In the genomic region with DNA sequence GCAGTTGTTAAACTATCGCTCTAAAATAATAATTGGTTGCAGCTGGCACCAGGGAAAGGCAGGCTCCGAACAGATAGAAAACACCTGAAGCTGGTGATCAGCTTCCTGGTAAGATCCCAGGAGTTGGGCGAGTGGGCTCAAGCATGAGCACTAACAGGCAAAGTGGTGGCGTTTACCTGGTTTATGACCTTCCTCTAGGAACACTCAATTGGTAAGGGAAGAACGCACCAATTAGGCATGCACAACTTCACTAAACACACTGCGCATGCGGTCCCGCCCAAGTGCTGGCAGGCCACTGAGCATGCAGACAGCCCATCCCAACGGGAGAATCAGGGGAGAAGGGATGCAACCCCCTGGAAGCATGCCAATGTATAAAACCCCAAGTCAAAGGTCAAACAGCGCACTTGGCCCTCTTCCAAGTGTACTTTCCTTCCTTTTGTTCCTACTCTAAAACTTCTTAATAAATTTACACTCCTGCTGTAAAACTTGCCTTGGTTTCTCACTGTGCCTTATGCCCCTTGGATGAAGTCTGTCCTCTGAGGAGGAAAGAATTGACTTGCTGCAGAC, we compare ENCODE assay signal across 1 cellular context.
TF ChIP-seq lines count a peak whose summit lies in the region.

No MANE protein-coding gene starts in this region.

TF ChIP-seq in GM23338, 12 proteins besides CTCF, POLR2A, EP300 and RAD21 (continued from another document):
- TF ChIP-seq, protein P1, sequence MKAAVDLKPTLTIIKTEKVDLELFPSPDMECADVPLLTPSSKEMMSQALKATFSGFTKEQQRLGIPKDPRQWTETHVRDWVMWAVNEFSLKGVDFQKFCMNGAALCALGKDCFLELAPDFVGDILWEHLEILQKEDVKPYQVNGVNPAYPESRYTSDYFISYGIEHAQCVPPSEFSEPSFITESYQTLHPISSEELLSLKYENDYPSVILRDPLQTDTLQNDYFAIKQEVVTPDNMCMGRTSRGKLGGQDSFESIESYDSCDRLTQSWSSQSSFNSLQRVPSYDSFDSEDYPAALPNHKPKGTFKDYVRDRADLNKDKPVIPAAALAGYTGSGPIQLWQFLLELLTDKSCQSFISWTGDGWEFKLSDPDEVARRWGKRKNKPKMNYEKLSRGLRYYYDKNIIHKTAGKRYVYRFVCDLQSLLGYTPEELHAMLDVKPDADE (IDR thresholded peaks at IDR 0.05), result no peak
- TF ChIP-seq ZNF114 (CRISPR knock-in tag; IDR thresholded peaks at IDR 0.05) (no peak), ZNF462 (CRISPR knock-in tag; IDR thresholded peaks at IDR 0.05) (no peak)
TF ChIP-seq in GM23338: peak in this region for 0.
